ENCODE assay signal across 2 cellular contexts in genomic region chr18:62418258-62418657, GRCh38.
TF ChIP-seq lines count a peak whose summit lies in the region.

No MANE protein-coding gene starts in this region.

TF ChIP-seq in GM12878, 131 proteins besides CTCF, POLR2A, EP300 and RAD21 (continues in another document):
- no peak for TF ChIP-seq NKRF (conservative IDR thresholded peaks at IDR 0.05)
- no peak for TF ChIP-seq ATF7 (IDR thresholded peaks at IDR 0.05; ENCODE audit: low read depth)
- TF ChIP-seq SMARCA5 (IDR thresholded peaks at IDR 0.05) = no peak
- TF ChIP-seq STAT3 (IDR thresholded peaks at IDR 0.05; ENCODE audit: low read depth, low read length) = no peak
- no peak for TF ChIP-seq EGR1 (IDR thresholded peaks at IDR 0.05; ENCODE audit: borderline replicate concordance in 1 of 2, low read depth in 2 of 2, low read length in 2 of 2)
- TF ChIP-seq LARP7 (IDR thresholded peaks at IDR 0.05) = no peak
- TF ChIP-seq HDAC2 (IDR thresholded peaks at IDR 0.05) = no peak
- peak; percentile 76; the same call in 1 of the 2 replicates for TF ChIP-seq PAX5 (IDR thresholded peaks at IDR 0.05; ENCODE audit: borderline replicate concordance, low read depth, low read length)
- peak; percentile 47; the same call in 1 of the 2 replicates for TF ChIP-seq YY1 (IDR thresholded peaks at IDR 0.05; ENCODE audit: low read depth, low read length)
- TF ChIP-seq SMAD5 (IDR thresholded peaks at IDR 0.05; ENCODE audit: low read depth) = no peak
- no peak for TF ChIP-seq ZNF687 (IDR thresholded peaks at IDR 0.05)
- TF ChIP-seq ZBED1 (IDR thresholded peaks at IDR 0.05; ENCODE audit: borderline replicate concordance) = no peak
- no peak for TF ChIP-seq NR2C2 (IDR thresholded peaks at IDR 0.05; ENCODE audit: borderline replicate concordance, control insufficient read depth, insufficient read length, low read depth)
- TF ChIP-seq, protein P1, sequence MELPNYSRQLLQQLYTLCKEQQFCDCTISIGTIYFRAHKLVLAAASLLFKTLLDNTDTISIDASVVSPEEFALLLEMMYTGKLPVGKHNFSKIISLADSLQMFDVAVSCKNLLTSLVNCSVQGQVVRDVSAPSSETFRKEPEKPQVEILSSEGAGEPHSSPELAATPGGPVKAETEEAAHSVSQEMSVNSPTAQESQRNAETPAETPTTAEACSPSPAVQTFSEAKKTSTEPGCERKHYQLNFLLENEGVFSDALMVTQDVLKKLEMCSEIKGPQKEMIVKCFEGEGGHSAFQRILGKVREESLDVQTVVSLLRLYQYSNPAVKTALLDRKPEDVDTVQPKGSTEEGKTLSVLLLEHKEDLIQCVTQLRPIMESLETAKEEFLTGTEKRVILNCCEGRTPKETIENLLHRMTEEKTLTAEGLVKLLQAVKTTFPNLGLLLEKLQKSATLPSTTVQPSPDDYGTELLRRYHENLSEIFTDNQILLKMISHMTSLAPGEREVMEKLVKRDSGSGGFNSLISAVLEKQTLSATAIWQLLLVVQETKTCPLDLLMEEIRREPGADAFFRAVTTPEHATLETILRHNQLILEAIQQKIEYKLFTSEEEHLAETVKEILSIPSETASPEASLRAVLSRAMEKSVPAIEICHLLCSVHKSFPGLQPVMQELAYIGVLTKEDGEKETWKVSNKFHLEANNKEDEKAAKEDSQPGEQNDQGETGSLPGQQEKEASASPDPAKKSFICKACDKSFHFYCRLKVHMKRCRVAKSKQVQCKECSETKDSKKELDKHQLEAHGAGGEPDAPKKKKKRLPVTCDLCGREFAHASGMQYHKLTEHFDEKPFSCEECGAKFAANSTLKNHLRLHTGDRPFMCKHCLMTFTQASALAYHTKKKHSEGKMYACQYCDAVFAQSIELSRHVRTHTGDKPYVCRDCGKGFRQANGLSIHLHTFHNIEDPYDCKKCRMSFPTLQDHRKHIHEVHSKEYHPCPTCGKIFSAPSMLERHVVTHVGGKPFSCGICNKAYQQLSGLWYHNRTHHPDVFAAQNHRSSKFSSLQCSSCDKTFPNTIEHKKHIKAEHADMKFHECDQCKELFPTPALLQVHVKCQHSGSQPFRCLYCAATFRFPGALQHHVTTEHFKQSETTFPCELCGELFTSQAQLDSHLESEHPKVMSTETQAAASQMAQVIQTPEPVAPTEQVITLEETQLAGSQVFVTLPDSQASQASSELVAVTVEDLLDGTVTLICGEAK (IDR thresholded peaks at IDR 0.05; ENCODE audit: borderline replicate concordance) = no peak
- no peak for TF ChIP-seq GATAD2B (conservative IDR thresholded peaks at IDR 0.05; ENCODE audit: low read depth)
- peak; percentile 34; the same call in 1 of the 2 replicates for TF ChIP-seq RUNX3 (IDR thresholded peaks at IDR 0.05; ENCODE audit: low read length)
- no peak for TF ChIP-seq TCF3 (IDR thresholded peaks at IDR 0.05; ENCODE audit: borderline replicate concordance, insufficient read depth, low read depth, low read length)

TF ChIP-seq in WTC11, 78 proteins besides CTCF, POLR2A, EP300 and RAD21 (continued from another document):
- TF ChIP-seq, protein P2, sequence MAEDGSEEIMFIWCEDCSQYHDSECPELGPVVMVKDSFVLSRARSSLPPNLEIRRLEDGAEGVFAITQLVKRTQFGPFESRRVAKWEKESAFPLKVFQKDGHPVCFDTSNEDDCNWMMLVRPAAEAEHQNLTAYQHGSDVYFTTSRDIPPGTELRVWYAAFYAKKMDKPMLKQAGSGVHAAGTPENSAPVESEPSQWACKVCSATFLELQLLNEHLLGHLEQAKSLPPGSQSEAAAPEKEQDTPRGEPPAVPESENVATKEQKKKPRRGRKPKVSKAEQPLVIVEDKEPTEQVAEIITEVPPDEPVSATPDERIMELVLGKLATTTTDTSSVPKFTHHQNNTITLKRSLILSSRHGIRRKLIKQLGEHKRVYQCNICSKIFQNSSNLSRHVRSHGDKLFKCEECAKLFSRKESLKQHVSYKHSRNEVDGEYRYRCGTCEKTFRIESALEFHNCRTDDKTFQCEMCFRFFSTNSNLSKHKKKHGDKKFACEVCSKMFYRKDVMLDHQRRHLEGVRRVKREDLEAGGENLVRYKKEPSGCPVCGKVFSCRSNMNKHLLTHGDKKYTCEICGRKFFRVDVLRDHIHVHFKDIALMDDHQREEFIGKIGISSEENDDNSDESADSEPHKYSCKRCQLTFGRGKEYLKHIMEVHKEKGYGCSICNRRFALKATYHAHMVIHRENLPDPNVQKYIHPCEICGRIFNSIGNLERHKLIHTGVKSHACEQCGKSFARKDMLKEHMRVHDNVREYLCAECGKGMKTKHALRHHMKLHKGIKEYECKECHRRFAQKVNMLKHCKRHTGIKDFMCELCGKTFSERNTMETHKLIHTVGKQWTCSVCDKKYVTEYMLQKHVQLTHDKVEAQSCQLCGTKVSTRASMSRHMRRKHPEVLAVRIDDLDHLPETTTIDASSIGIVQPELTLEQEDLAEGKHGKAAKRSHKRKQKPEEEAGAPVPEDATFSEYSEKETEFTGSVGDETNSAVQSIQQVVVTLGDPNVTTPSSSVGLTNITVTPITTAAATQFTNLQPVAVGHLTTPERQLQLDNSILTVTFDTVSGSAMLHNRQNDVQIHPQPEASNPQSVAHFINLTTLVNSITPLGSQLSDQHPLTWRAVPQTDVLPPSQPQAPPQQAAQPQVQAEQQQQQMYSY (CRISPR knock-in tag; IDR thresholded peaks at IDR 0.05) = no peak
- TF ChIP-seq ZNF671 (CRISPR knock-in tag; IDR thresholded peaks at IDR 0.05) (no peak), CBFB (CRISPR knock-in tag; IDR thresholded peaks at IDR 0.05; ENCODE audit: low read depth) (no peak), TEAD4 (CRISPR knock-in tag; IDR thresholded peaks at IDR 0.05) (no peak), TCF7 (CRISPR knock-in tag; IDR thresholded peaks at IDR 0.05; ENCODE audit: low read depth) (no peak), ZNF219 (CRISPR knock-in tag; IDR thresholded peaks at IDR 0.05; ENCODE audit: borderline replicate concordance) (no peak), JAZF1 (CRISPR knock-in tag; IDR thresholded peaks at IDR 0.05) (no peak), RORB (CRISPR knock-in tag; IDR thresholded peaks at IDR 0.05) (no peak), EMX1 (CRISPR knock-in tag; IDR thresholded peaks at IDR 0.05) (no peak), FOXK1 (CRISPR knock-in tag; IDR thresholded peaks at IDR 0.05) (no peak), CREB1 (CRISPR knock-in tag; IDR thresholded peaks at IDR 0.05) (no peak), E2F1 (CRISPR knock-in tag; IDR thresholded peaks at IDR 0.05) (no peak), RELA (CRISPR knock-in tag; IDR thresholded peaks at IDR 0.05; ENCODE audit: borderline replicate concordance) (no peak)
- TF ChIP-seq, protein P3, sequence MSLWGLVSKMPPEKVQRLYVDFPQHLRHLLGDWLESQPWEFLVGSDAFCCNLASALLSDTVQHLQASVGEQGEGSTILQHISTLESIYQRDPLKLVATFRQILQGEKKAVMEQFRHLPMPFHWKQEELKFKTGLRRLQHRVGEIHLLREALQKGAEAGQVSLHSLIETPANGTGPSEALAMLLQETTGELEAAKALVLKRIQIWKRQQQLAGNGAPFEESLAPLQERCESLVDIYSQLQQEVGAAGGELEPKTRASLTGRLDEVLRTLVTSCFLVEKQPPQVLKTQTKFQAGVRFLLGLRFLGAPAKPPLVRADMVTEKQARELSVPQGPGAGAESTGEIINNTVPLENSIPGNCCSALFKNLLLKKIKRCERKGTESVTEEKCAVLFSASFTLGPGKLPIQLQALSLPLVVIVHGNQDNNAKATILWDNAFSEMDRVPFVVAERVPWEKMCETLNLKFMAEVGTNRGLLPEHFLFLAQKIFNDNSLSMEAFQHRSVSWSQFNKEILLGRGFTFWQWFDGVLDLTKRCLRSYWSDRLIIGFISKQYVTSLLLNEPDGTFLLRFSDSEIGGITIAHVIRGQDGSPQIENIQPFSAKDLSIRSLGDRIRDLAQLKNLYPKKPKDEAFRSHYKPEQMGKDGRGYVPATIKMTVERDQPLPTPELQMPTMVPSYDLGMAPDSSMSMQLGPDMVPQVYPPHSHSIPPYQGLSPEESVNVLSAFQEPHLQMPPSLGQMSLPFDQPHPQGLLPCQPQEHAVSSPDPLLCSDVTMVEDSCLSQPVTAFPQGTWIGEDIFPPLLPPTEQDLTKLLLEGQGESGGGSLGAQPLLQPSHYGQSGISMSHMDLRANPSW (CRISPR knock-in tag; conservative IDR thresholded peaks at IDR 0.05; ENCODE audit: low read depth) = no peak
- TF ChIP-seq, protein P4, sequence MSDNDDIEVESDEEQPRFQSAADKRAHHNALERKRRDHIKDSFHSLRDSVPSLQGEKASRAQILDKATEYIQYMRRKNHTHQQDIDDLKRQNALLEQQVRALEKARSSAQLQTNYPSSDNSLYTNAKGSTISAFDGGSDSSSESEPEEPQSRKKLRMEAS (CRISPR knock-in tag; IDR thresholded peaks at IDR 0.05) = no peak
